14 cellular contexts compared by ENCODE assay signal in the genomic region with DNA sequence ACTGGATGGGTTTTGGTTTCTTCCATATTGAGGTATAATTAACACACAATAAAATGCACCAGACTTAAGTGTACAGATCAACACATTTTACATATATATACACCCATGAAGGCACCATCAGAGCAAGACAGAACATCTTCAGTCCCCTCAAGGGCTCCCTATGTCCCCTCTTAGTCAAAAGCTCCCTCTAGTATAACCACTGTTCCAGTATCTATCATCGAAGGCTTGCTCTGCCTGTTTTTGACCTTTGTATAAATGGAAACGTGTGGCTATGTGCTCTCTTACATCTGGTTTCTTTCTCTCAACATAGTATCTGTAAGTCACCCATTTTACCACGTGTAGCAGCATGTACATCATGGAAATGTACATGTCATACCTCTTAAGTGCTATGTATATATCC.
DNase-seq lines count a peak whose midpoint lies in the region; ATAC-seq lines count a peak whose summit lies in the region.
"Had no signal": no experiment of that assay in that cellular context is flagged by ENCODE, and none has a peak within 500 bp of the region (broad histone marks: within the 10 kb centered on the region; RNA-seq: fewer than 3 reads in every experiment).

No MANE protein-coding gene starts in this region.

- no peak for DNase-seq in activated naive CD8-positive, alpha-beta T cell treated with anti-CD3 and anti-CD28 coated beads, Interleukin-2, amount 50 U/mL, for 24 hours
- no peak for DNase-seq in activated naive CD8-positive, alpha-beta T cell treated with anti-CD3 and anti-CD28 coated beads for 36 hours
- no peak for DNase-seq in central memory CD8-positive, alpha-beta T cell (ENCODE audit: low spot score in 2 of 2)
- DNase-seq in stimulated activated effector memory CD8-positive, alpha-beta T cell treated with anti-CD3 and anti-CD28 coated beads, Interleukin-12 subunit alpha, Interleukin-12 subunit beta, amount 100 ng/mL, for 72 hours (ENCODE audit: low spot score in 2 of 2): no peak
- DNase-seq in caudate nucleus (lab: John Stamatoyannopoulos, UW): no peak
- no peak for DNase-seq in GF-D8 (lab: John Stamatoyannopoulos, UW)
- DNase-seq: C1 segment of cervical spinal cord; Calu3; CD4-positive, alpha-beta memory T cell; COR-L47; DMS53; DMS79 treated with DMSO at 0.1 percent for 48 hours; GOT3; HFFc6 had no signal

- peaks cover 1% of the 10 kb centered on the region for H3K27me3 Mint-ChIP-seq in activated naive CD8-positive, alpha-beta T cell treated with anti-CD3 and anti-CD28 coated beads, Interleukin-2, amount 50 U/mL, for 24 hours
- H3K27me3 Mint-ChIP-seq in activated naive CD8-positive, alpha-beta T cell treated with anti-CD3 and anti-CD28 coated beads for 36 hours: no peaks in the 10 kb centered on the region
- peaks cover 28% of the 10 kb centered on the region for H3K27me3 Mint-ChIP-seq in central memory CD8-positive, alpha-beta T cell

- no peaks in the 10 kb centered on the region for H3K9me3 Mint-ChIP-seq in activated naive CD8-positive, alpha-beta T cell treated with anti-CD3 and anti-CD28 coated beads, Interleukin-2, amount 50 U/mL, for 24 hours
- H3K9me3 Mint-ChIP-seq in activated naive CD8-positive, alpha-beta T cell treated with anti-CD3 and anti-CD28 coated beads for 36 hours: no peaks in the 10 kb centered on the region
- no peaks in the 10 kb centered on the region for H3K9me3 Mint-ChIP-seq in central memory CD8-positive, alpha-beta T cell
- H3K9me3 Mint-ChIP-seq in stimulated activated effector memory CD8-positive, alpha-beta T cell treated with anti-CD3 and anti-CD28 coated beads, Interleukin-12 subunit alpha, Interleukin-12 subunit beta, amount 100 ng/mL, for 72 hours: no peaks in the 10 kb centered on the region
- H3K9me3 Mint-ChIP-seq: CD4-positive, alpha-beta memory T cell; HFFc6 had no signal

- H3K27ac Mint-ChIP-seq in activated naive CD8-positive, alpha-beta T cell treated with anti-CD3 and anti-CD28 coated beads, Interleukin-2, amount 50 U/mL, for 24 hours: peak overlapping the region; percentile 13
- no peak overlapping the region for H3K27ac Mint-ChIP-seq in activated naive CD8-positive, alpha-beta T cell treated with anti-CD3 and anti-CD28 coated beads for 36 hours
- peak overlapping the region; percentile 4 for H3K27ac Mint-ChIP-seq in central memory CD8-positive, alpha-beta T cell (ENCODE audit: low read depth)
- no peak overlapping the region for H3K27ac Mint-ChIP-seq in stimulated activated effector memory CD8-positive, alpha-beta T cell treated with anti-CD3 and anti-CD28 coated beads, Interleukin-12 subunit alpha, Interleukin-12 subunit beta, amount 100 ng/mL, for 72 hours
- H3K27ac Mint-ChIP-seq: HFFc6 had no signal

- H3K36me3 Mint-ChIP-seq in activated naive CD8-positive, alpha-beta T cell treated with anti-CD3 and anti-CD28 coated beads, Interleukin-2, amount 50 U/mL, for 24 hours (ENCODE audit: low read depth): no peaks in the 10 kb centered on the region
- no peaks in the 10 kb centered on the region for H3K36me3 Mint-ChIP-seq in activated naive CD8-positive, alpha-beta T cell treated with anti-CD3 and anti-CD28 coated beads for 36 hours
- H3K36me3 Mint-ChIP-seq in central memory CD8-positive, alpha-beta T cell (ENCODE audit: insufficient read depth): no peaks in the 10 kb centered on the region
- no peaks in the 10 kb centered on the region for H3K36me3 Mint-ChIP-seq in stimulated activated effector memory CD8-positive, alpha-beta T cell treated with anti-CD3 and anti-CD28 coated beads, Interleukin-12 subunit alpha, Interleukin-12 subunit beta, amount 100 ng/mL, for 72 hours
- H3K36me3 Mint-ChIP-seq: CD4-positive, alpha-beta memory T cell had no signal

- no peak overlapping the region for H3K4me3 Mint-ChIP-seq in activated naive CD8-positive, alpha-beta T cell treated with anti-CD3 and anti-CD28 coated beads, Interleukin-2, amount 50 U/mL, for 24 hours
- H3K4me3 Mint-ChIP-seq in activated naive CD8-positive, alpha-beta T cell treated with anti-CD3 and anti-CD28 coated beads for 36 hours: no peak overlapping the region
- H3K4me3 Mint-ChIP-seq in central memory CD8-positive, alpha-beta T cell: no peak overlapping the region
- no peak overlapping the region for H3K4me3 Mint-ChIP-seq in stimulated activated effector memory CD8-positive, alpha-beta T cell treated with anti-CD3 and anti-CD28 coated beads, Interleukin-12 subunit alpha, Interleukin-12 subunit beta, amount 100 ng/mL, for 72 hours
- H3K4me3 Mint-ChIP-seq: CD4-positive, alpha-beta memory T cell; HFFc6 had no signal

- no peak overlapping the region for H3K27ac ChIP-seq in caudate nucleus (ENCODE audit: low read depth, low read length)

- peaks cover 10% of the 10 kb centered on the region for H3K4me1 Mint-ChIP-seq in activated naive CD8-positive, alpha-beta T cell treated with anti-CD3 and anti-CD28 coated beads, Interleukin-2, amount 50 U/mL, for 24 hours
- H3K4me1 Mint-ChIP-seq in activated naive CD8-positive, alpha-beta T cell treated with anti-CD3 and anti-CD28 coated beads for 36 hours: no peaks in the 10 kb centered on the region
- H3K4me1 Mint-ChIP-seq in central memory CD8-positive, alpha-beta T cell: no peaks in the 10 kb centered on the region
- no peaks in the 10 kb centered on the region for H3K4me1 Mint-ChIP-seq in stimulated activated effector memory CD8-positive, alpha-beta T cell treated with anti-CD3 and anti-CD28 coated beads, Interleukin-12 subunit alpha, Interleukin-12 subunit beta, amount 100 ng/mL, for 72 hours
- H3K4me1 Mint-ChIP-seq: CD4-positive, alpha-beta memory T cell had no signal

- ATAC-seq in activated naive CD8-positive, alpha-beta T cell treated with anti-CD3 and anti-CD28 coated beads, Interleukin-2, amount 50 U/mL, for 24 hours: peak; percentile 82
- no peak for ATAC-seq in central memory CD8-positive, alpha-beta T cell (replicated peaks; ENCODE audit: extremely low read depth, poor library complexity, severe bottlenecking)
- ATAC-seq in stimulated activated effector memory CD8-positive, alpha-beta T cell treated with anti-CD3 and anti-CD28 coated beads, Interleukin-12 subunit alpha, Interleukin-12 subunit beta, amount 100 ng/mL, for 72 hours: peak; percentile 36

Comparison
In these comparisons a context has a peak if more than half of its experiments do, and no peak if none do; other contexts are left out.
1. H3K27ac Mint-ChIP-seq: peak in activated naive CD8-positive, alpha-beta T cell treated with anti-CD3 and anti-CD28 coated beads, Interleukin-2, amount 50 U/mL, for 24 hours (single experiment) and central memory CD8-positive, alpha-beta T cell (single experiment); none in activated naive CD8-positive, alpha-beta T cell treated with anti-CD3 and anti-CD28 coated beads for 36 hours (single experiment) and stimulated activated effector memory CD8-positive, alpha-beta T cell treated with anti-CD3 and anti-CD28 coated beads, Interleukin-12 subunit alpha, Interleukin-12 subunit beta, amount 100 ng/mL, for 72 hours (single experiment).